ENCODE assay signal across 19 cellular contexts in the genomic region with DNA sequence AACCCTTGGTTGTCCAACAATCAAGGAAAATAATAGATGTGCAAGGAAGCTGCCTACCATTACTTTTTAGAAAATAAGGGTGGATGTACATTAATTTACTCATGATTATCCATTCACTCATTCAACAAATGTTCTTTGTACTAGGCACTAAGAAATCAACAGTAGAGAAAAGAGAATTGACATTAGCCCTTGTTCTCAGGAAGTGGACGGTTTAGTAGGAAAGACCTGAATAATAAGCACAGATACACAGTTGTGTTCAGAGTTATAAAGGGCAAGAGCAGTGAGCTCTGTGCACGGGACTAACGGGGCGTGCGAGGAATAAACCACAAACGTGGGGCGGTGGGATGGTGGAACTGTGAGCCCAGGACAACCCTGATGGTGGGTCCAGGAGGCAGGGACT.
"Had no signal": no experiment of that assay in that cellular context is flagged by ENCODE, and none has a peak within 500 bp of the region (broad histone marks: within the 10 kb centered on the region; RNA-seq: fewer than 3 reads in every experiment).

No MANE protein-coding gene starts in this region.

- H3K27ac Mint-ChIP-seq: dendritic cell treated with granulocyte-macrophage colony-stimulating factor and Interleukin-4, amounts not matched to agents 40 ng/mL and 50 ng/mL, for 4 days; effector memory CD8-positive, alpha-beta T cell; natural killer cell; progenitor cell of endocrine pancreas had no signal

- H3K4me3 Mint-ChIP-seq: dendritic cell treated with granulocyte-macrophage colony-stimulating factor and Interleukin-4, amounts not matched to agents 40 ng/mL and 50 ng/mL, for 4 days; effector memory CD8-positive, alpha-beta T cell; natural killer cell; type B pancreatic cell had no signal

- H3K9me3 Mint-ChIP-seq: dendritic cell treated with granulocyte-macrophage colony-stimulating factor and Interleukin-4, amounts not matched to agents 40 ng/mL and 50 ng/mL, for 4 days; effector memory CD8-positive, alpha-beta T cell; natural killer cell; neural crest cell; type B pancreatic cell had no signal

- DNase-seq: effector memory CD8-positive, alpha-beta T cell; glutamatergic neuron; mucosa of descending colon; natural killer cell; nucleus accumbens; pancreas; small intestine; stimulated activated CD4-positive, alpha-beta T cell treated with anti-CD3 and anti-CD28 coated beads, Interleukin-12 subunit alpha, Interleukin-12 subunit beta, amount 100 ng/mL, for 4 hours; stimulated activated naive CD8-positive, alpha-beta T cell treated with anti-CD3 and anti-CD28 coated beads, Interleukin-15, Interleukin-2, amounts not matched to agents 100 U/mL and 50 U/mL, for 24 hours had no signal

- H3K9me3 ChIP-seq: esophagus muscularis mucosa, gastroesophageal sphincter, mucosa of descending colon, pancreas, suprapubic skin, thyroid gland had no signal

- H3K27ac ChIP-seq: epithelial cell of prostate, esophagus muscularis mucosa, gastroesophageal sphincter, pancreas, suprapubic skin, thyroid gland had no signal

- ATAC-seq: effector memory CD8-positive, alpha-beta T cell; gastroesophageal sphincter; left lobe of liver; mucosa of descending colon; natural killer cell; pancreas; stimulated activated naive CD8-positive, alpha-beta T cell treated with anti-CD3 and anti-CD28 coated beads, Interleukin-15, Interleukin-2, amounts not matched to agents 100 U/mL and 50 U/mL, for 24 hours had no signal

- H3K36me3 Mint-ChIP-seq: natural killer cell had no signal

- H3K4me1 ChIP-seq: pancreas had no signal

- FAIRE-seq: pancreas, small intestine had no signal

- H3K27me3 ChIP-seq: esophagus muscularis mucosa, gastroesophageal sphincter, pancreas, thyroid gland had no signal

- H3K4me3 ChIP-seq: esophagus muscularis mucosa, gastroesophageal sphincter, mucosa of descending colon, pancreas, suprapubic skin, thyroid gland had no signal

- H3K36me3 ChIP-seq: esophagus muscularis mucosa, gastroesophageal sphincter, pancreas, suprapubic skin, thyroid gland had no signal

- H3K27me3 Mint-ChIP-seq: type B pancreatic cell had no signal
